14 cellular contexts compared by ENCODE assay signal in the genomic region with DNA sequence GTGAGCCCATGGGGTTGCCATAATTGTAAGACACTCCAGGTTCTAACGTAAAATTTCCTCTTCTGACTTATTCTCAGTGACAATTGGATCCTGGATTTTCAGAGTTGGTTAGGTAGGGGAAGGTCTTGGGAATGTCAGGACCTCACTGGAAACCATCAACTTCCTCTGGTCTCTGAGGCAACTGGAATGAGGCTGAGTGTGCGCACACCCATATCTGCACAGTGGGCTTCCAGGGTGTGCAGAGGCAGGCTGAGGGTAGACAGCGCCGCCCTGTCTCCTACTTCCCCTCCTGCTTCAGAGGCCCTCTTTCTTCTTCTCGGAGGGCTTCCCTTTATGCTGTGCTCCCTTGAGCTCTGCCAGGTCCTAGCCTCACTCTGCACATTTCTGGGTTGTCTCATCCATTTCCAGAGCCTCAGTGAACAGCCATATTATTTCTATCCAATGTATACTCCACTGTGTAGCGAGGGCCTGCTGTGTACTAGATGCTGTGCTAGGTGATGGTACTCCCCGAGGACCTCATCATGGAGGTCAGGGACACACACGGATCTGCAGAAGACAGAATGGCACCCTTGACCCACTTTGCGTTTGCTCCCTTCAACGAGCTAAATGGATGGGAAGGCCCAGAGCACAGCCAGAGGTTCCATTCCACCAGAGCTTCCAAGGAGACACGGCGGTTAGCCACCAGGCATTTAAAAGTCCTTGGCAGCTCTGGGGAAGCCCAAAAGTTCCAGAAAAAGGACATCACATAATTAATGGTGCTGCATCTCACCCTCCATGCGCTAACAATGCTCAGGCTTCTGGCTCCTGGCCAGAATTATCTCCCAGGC. TPM values are rescaled to one million over a fixed set of nuclear protein-coding genes. Genes with fewer than 3 reads are reported as not detected.
DNase-seq lines count a peak whose midpoint lies in the region; ATAC-seq and TF ChIP-seq lines count a peak whose summit lies in the region.
"Had no signal": no experiment of that assay in that cellular context is flagged by ENCODE, and none has a peak within 500 bp of the region (broad histone marks: within the 10 kb centered on the region; RNA-seq: fewer than 3 reads in every experiment).

No MANE protein-coding gene starts in this region.

- intact Hi-C loops in HCT116 (cut with micrococcal nuclease) = loop anchor here (1.0 to 10.0 kb wide), 6 partner anchors 129 to 724 kb away; partner anchors contain the start of gene XYLB
- intact Hi-C loops in sigmoid colon (cut with DNase I) = loop anchor here (10.0 kb wide), 1 partner anchor 356 kb away; no protein-coding TSS in a partner anchor
- intact Hi-C loops in uterus (cut with DNase I; ENCODE audit: low total_unique reads) = no loop called here

- no peak overlapping the region for H3K4me3 ChIP-seq in HCT116 (replicated peaks in 1 of 2; ENCODE audit: low read depth in 1 of 2, low read length in 2 of 2)
- no peak overlapping the region for H3K4me3 ChIP-seq in hepatocyte
- no peak overlapping the region for H3K4me3 ChIP-seq in sigmoid colon
- H3K4me3 ChIP-seq in uterus = no peak overlapping the region
- no peak overlapping the region for H3K4me3 ChIP-seq in osteoblast (ENCODE audit: insufficient read depth, low read length)
- H3K4me3 ChIP-seq: esophagus squamous epithelium, lower lobe of right lung, SJCRH30, upper lobe of right lung had no signal

- RAD21 ChIA-PET in HCT116 (lab: Charles Lee; ENCODE audit: low non-redundant PET in 1 of 2, low total read pairs in 2 of 2, uncharacterized antibody in 2 of 2, unreplicated experiment in 2 of 2) = no interaction called here

- no peak overlapping the region for H3K4me2 ChIP-seq in HCT116 (ENCODE audit: low read length)
- no peak overlapping the region for H3K4me2 ChIP-seq in hepatocyte
- no peak overlapping the region for H3K4me2 ChIP-seq in osteoblast (ENCODE audit: insufficient read depth, low read length)

- H3K79me2 ChIP-seq in HCT116 (ENCODE audit: insufficient read depth, low read length) (no peaks in the 10 kb centered on the region), hepatocyte (no peaks in the 10 kb centered on the region), osteoblast (ENCODE audit: insufficient read depth, low read length) (no peaks in the 10 kb centered on the region)

- H3K36me3 ChIP-seq in HCT116 (ENCODE audit: control insufficient read depth in 1 of 2, insufficient read depth in 2 of 2, low read length in 2 of 2) (peaks cover 0 to 6% of the 10 kb centered on the region in 2 experiments; a peak in 3 of 4 replicates), hepatocyte (replicated peaks; ENCODE audit: insufficient read depth, low read depth) (no peaks in the 10 kb centered on the region), sigmoid colon (peaks cover 9 to 42% (median 12%) of the 10 kb centered on the region in 4 donors), uterus (no peaks in the 10 kb centered on the region), osteoblast (ENCODE audit: insufficient read depth, low read length) (peaks cover 14% of the 10 kb centered on the region)
- H3K36me3 ChIP-seq: SJCRH30 had no signal

- H3K9ac ChIP-seq in HCT116 (ENCODE audit: low read length) = no peak overlapping the region

- TF ChIP-seq CTCF in HCT116 (IDR thresholded peaks at IDR 0.05 in 2 of 3, conservative IDR thresholded peaks at IDR 0.05 in 1 of 3; ENCODE audit: borderline replicate concordance in 1 of 3, insufficient read depth in 1 of 3, low read depth in 2 of 3, low read length in 2 of 3) = no peak
- no peak for TF ChIP-seq CTCF in hepatocyte (IDR thresholded peaks at IDR 0.05; ENCODE audit: poor library complexity)
- TF ChIP-seq CTCF in sigmoid colon (IDR thresholded peaks at IDR 0.05) = no peak
- no peak for TF ChIP-seq CTCF in uterus (IDR thresholded peaks at IDR 0.05)
- TF ChIP-seq CTCF in osteoblast (IDR thresholded peaks at IDR 0.05; ENCODE audit: extremely low read depth, low read depth, low read length) = no peak

- no peak for ATAC-seq in HCT116

- no peak for TF ChIP-seq RAD21 in HCT116 (IDR thresholded peaks at IDR 0.05; ENCODE audit: low read depth)

- H4K20me1 ChIP-seq in HCT116 (ENCODE audit: insufficient read depth) (no peaks in the 10 kb centered on the region), hepatocyte (ENCODE audit: insufficient read depth, poor library complexity, severe bottlenecking) (no peaks in the 10 kb centered on the region), osteoblast (ENCODE audit: insufficient read depth, low read length) (no peaks in the 10 kb centered on the region)

- H2AFZ ChIP-seq in HCT116 (ENCODE audit: low read depth, low read length, poor library complexity, severe bottlenecking) (no peak overlapping the region), hepatocyte (no peak overlapping the region), osteoblast (ENCODE audit: low read length) (no peak overlapping the region)

- TF ChIP-seq EP300 in sigmoid colon (IDR thresholded peaks at IDR 0.05) = no peak

- H3K9me2 ChIP-seq in HCT116 (ENCODE audit: insufficient read depth) = no peaks in the 10 kb centered on the region
- H3K9me2 ChIP-seq in hepatocyte (replicated peaks; ENCODE audit: insufficient read depth) = no peaks in the 10 kb centered on the region

- H3K9me3 ChIP-seq in HCT116 (ENCODE audit: control insufficient read depth in 1 of 2, insufficient read depth in 1 of 2, low read depth in 1 of 2, low read length in 2 of 2) = no peaks in the 10 kb centered on the region
- H3K9me3 ChIP-seq in hepatocyte (ENCODE audit: low read depth) = no peaks in the 10 kb centered on the region
- no peaks in the 10 kb centered on the region for H3K9me3 ChIP-seq in sigmoid colon
- H3K9me3 ChIP-seq in uterus = no peaks in the 10 kb centered on the region
- H3K9me3 ChIP-seq in osteoblast (ENCODE audit: low read depth, low read length) = no peaks in the 10 kb centered on the region
- H3K9me3 ChIP-seq: esophagus squamous epithelium, lower lobe of right lung, SJCRH30, upper lobe of right lung had no signal

- TSS peak; percentile 27 for BruUV-seq in HCT116 (replicated peaks; lab: Mats Ljungman, UMichigan)

- H3K27me3 ChIP-seq in HCT116 (ENCODE audit: insufficient read depth, low read length) = no peaks in the 10 kb centered on the region
- H3K27me3 ChIP-seq in hepatocyte = no peaks in the 10 kb centered on the region
- H3K27me3 ChIP-seq in sigmoid colon = no peaks in the 10 kb centered on the region
- H3K27me3 ChIP-seq in uterus = no peaks in the 10 kb centered on the region
- peaks cover 13% of the 10 kb centered on the region for H3K27me3 ChIP-seq in osteoblast (ENCODE audit: insufficient read depth, low read length)
- H3K27me3 ChIP-seq: esophagus squamous epithelium, SJCRH30, upper lobe of right lung had no signal

- peaks cover 5 to 11% of the 10 kb centered on the region in 2 experiments; a peak in 3 of 4 replicates for H3K4me1 ChIP-seq in HCT116 (ENCODE audit: control insufficient read depth in 1 of 2, insufficient read depth in 2 of 2, low read length in 2 of 2)
- H3K4me1 ChIP-seq in hepatocyte (ENCODE audit: insufficient read depth) = no peaks in the 10 kb centered on the region
- H3K4me1 ChIP-seq in sigmoid colon = peaks cover 0 to 7% (median 3%) of the 10 kb centered on the region in 4 donors
- H3K4me1 ChIP-seq in uterus = no peaks in the 10 kb centered on the region
- H3K4me1 ChIP-seq in osteoblast (ENCODE audit: insufficient read depth, low read length) = no peaks in the 10 kb centered on the region
- H3K4me1 ChIP-seq: esophagus squamous epithelium, SJCRH30, upper lobe of right lung had no signal

- H3K27ac ChIP-seq in HCT116 (ENCODE audit: low read depth, low read length) = no peak overlapping the region
- H3K27ac ChIP-seq in hepatocyte = peak overlapping the region; percentile 5
- no peak overlapping the region for H3K27ac ChIP-seq in sigmoid colon
- H3K27ac ChIP-seq in uterus = no peak overlapping the region
- no peak overlapping the region for H3K27ac ChIP-seq in osteoblast (ENCODE audit: low read depth, low read length)
- H3K27ac ChIP-seq: esophagus squamous epithelium, lower lobe of right lung, SJCRH30, upper lobe of right lung had no signal

- peak; percentile 7 for DNase-seq in activated CD8-positive, alpha-beta memory T cell treated with anti-CD3 and anti-CD28 coated beads, Interleukin-2, amount 50 U/mL, for 4 hours
- DNase-seq in activated CD8-positive, alpha-beta memory T cell treated with anti-CD3 and anti-CD28 coated beads for 24 hours = no peak
- DNase-seq in HCT116 (ENCODE audit: low read depth, low spot score) (no peak), hepatocyte (ENCODE audit: low spot score) (no peak), sigmoid colon (peak; percentile 39), uterus (no peak), GDM1 (lab: John Stamatoyannopoulos, UW) (no peak), osteoblast (ENCODE audit: insufficient read length, low spot score, missing footprints) (no peak)
- DNase-seq: NCI-H1436 treated with DMSO at 0.1 percent for 48 hours had no signal

- CTCF ChIA-PET in HCT116 (lab: Charles Lee) = interaction anchor here (0.9 to 2.5 kb wide), 3 partner anchors 163 to 361 kb away, joined by 3 to 7 read pairs (median 3); partner anchors contain the start of gene SLC22A14

- POLR2A ChIA-PET in HCT116 (lab: Charles Lee) = no interaction called here

- 92% methylated on average over 13 of the region's 13 CpGs for WGBS in hepatocyte (ENCODE audit: low lambda C conversion rate, missing lambda C conversion rate)
- WGBS in sigmoid colon, 2 donors = 89 to 90% methylated on average over 13 of the region's 13 CpGs

- TF ChIP-seq POLR2A in HCT116 (IDR thresholded peaks at IDR 0.05; ENCODE audit: borderline replicate concordance, extremely low read depth, insufficient read depth, insufficient read length) (no peak), sigmoid colon (IDR thresholded peaks at IDR 0.05) (no peak), uterus (IDR thresholded peaks at IDR 0.05) (no peak)

RNA-seq across cellular contexts. Expression of gene ACAA1, which starts 18.3 kb away (rescaled TPM):
- total RNA-seq in HCT116 (2021; ENCODE audit: unreplicated experiment) (49.0 TPM), hepatocyte (141 and 152 TPM in 2 replicates), sigmoid colon (10 to 100 TPM; 42.6 to 53.2 (median 47.6) TPM), uterus (10 to 100 TPM; 22.3 to 54.1 (median 37.6) TPM), osteoblast (17.4 and 20.0 TPM in 2 replicates)
- polyA plus RNA-seq in HCT116 (2012) = 44.2 and 46.8 TPM in 2 replicates
- polyA plus RNA-seq in hepatocyte (213 and 250 TPM in 2 replicates), sigmoid colon (100 to 1,000 TPM; 102 to 258 (median 131) TPM)

RNA-seq across cellular contexts. Expression of gene MYD88, which starts 19.8 kb away (rescaled TPM):
- 14.8 TPM for total RNA-seq in HCT116 (2021; ENCODE audit: unreplicated experiment)
- polyA plus RNA-seq in HCT116 (2012) = 14.3 and 14.4 TPM in 2 replicates
- total RNA-seq in hepatocyte = 12.7 and 14.3 TPM in 2 replicates
- 44.7 and 51.4 TPM in 2 replicates for polyA plus RNA-seq in hepatocyte
- total RNA-seq in sigmoid colon = 10 to 100 TPM; 27.8 to 39.7 (median 33.4) TPM
- 10 to 100 TPM; 48.6 to 74.0 (median 58.4) TPM for polyA plus RNA-seq in sigmoid colon
- total RNA-seq in uterus = 10 to 100 TPM in 3 of 4 donors, 1 to 10 TPM in 1; 2.0 to 30.9 (median 22.3) TPM
- total RNA-seq in osteoblast = 8.7 and 10.3 TPM in 2 replicates
- total RNA-seq: HT1080 had no signal

RNA-seq across cellular contexts. Expression of gene OXSR1, which starts 46.7 kb away (rescaled TPM):
- 35.1 TPM for total RNA-seq in HCT116 (2021; ENCODE audit: unreplicated experiment)
- 16.8 and 18.9 TPM in 2 replicates for polyA plus RNA-seq in HCT116 (2012)
- 30.7 TPM in 2 replicates for total RNA-seq in hepatocyte
- polyA plus RNA-seq in hepatocyte = 11.7 and 15.7 TPM in 2 replicates
- total RNA-seq in sigmoid colon = 10 to 100 TPM; 21.8 to 28.8 (median 26.2) TPM
- 10 to 100 TPM; 13.8 to 22.9 (median 22.8) TPM for polyA plus RNA-seq in sigmoid colon
- 10 to 100 TPM; 12.9 to 45.6 (median 39.5) TPM for total RNA-seq in uterus
- total RNA-seq in osteoblast = 44.2 and 50.3 TPM in 2 replicates

Comparison
In these comparisons a context has a peak if more than half of its experiments do, and no peak if none do; other contexts are left out.
1. DNase-seq: peak in activated CD8-positive, alpha-beta memory T cell treated with anti-CD3 and anti-CD28 coated beads, Interleukin-2, amount 50 U/mL, for 4 hours (single experiment) and sigmoid colon (single experiment); none in activated CD8-positive, alpha-beta memory T cell treated with anti-CD3 and anti-CD28 coated beads for 24 hours (single experiment), HCT116 (single experiment), hepatocyte (single experiment), uterus (0 of 2), GDM1 (single experiment) and osteoblast (single experiment).